In the genomic region with DNA sequence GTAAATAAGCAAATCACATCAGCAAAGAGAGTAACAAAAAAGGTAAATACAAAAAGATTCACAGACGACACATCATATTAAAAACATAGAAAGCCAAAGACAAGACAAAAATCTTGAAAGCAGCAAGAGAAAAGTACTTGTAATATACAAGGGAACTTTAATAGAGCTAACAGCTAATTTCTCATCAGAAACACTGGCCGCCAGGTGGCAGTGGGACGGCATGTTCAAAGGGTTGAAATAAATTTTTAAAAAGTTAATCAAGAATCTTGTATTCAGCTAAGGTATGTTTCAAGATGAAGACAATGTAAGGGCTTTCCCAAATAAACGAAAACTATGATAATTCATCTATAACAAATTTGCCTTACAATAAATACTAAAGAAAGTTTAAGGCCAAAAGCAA, we compare ENCODE assay signal across 10 cellular contexts.
DNase-seq lines count a peak whose midpoint lies in the region; ATAC-seq and TF ChIP-seq lines count a peak whose summit lies in the region.
"Had no signal": no experiment of that assay in that cellular context is flagged by ENCODE, and none has a peak within 500 bp of the region (broad histone marks: within the 10 kb centered on the region; RNA-seq: fewer than 3 reads in every experiment).

No MANE protein-coding gene starts in this region.

- no peak for ATAC-seq in HG03457 (IDR thresholded peaks at IDR 0.05; ENCODE audit: unreplicated experiment)

- H3K4me1 Mint-ChIP-seq in glutamatergic neuron (ENCODE audit: low read depth, unreplicated experiment), result peaks cover 4% of the 10 kb centered on the region

- no peak overlapping the region for H3K27ac Mint-ChIP-seq in glutamatergic neuron (ENCODE audit: unreplicated experiment)
- H3K27ac Mint-ChIP-seq: activated T-cell treated with anti-CD3 and anti-CD28 coated beads, Interleukin-2, amount 50 U/mL, for 24 hours had no signal

- no peaks in the 10 kb centered on the region for H3K27me3 ChIP-seq in BE2C

- no peaks in the 10 kb centered on the region for H3K4me1 ChIP-seq in BE2C

- H3K9me3 Mint-ChIP-seq in glutamatergic neuron (ENCODE audit: unreplicated experiment), result no peaks in the 10 kb centered on the region
- H3K9me3 Mint-ChIP-seq: activated T-cell treated with anti-CD3 and anti-CD28 coated beads, Interleukin-2, amount 50 U/mL, for 24 hours had no signal

- H3K4me3 ChIP-seq in BE2C (ENCODE audit: low read depth, low read length), result no peak overlapping the region

- no peak overlapping the region for H3K4me3 Mint-ChIP-seq in glutamatergic neuron (ENCODE audit: unreplicated experiment)
- H3K4me3 Mint-ChIP-seq: activated T-cell treated with anti-CD3 and anti-CD28 coated beads, Interleukin-2, amount 50 U/mL, for 24 hours had no signal

- peaks cover 1% of the 10 kb centered on the region for H3K27me3 Mint-ChIP-seq in glutamatergic neuron (ENCODE audit: unreplicated experiment)
- H3K27me3 Mint-ChIP-seq: activated T-cell treated with anti-CD3 and anti-CD28 coated beads, Interleukin-2, amount 50 U/mL, for 24 hours had no signal

- in situ Hi-C loops in GM13976 (cut with MboI; ENCODE audit: low sequenced_read_pairs, unreplicated experiment), result no loop called here

- H3K36me3 ChIP-seq in BE2C, result no peaks in the 10 kb centered on the region

- no peaks in the 10 kb centered on the region for H3K36me3 Mint-ChIP-seq in glutamatergic neuron (ENCODE audit: unreplicated experiment)

- DNase-seq in BE2C, result peak; percentile 28
- no peak for DNase-seq in GM13976 (ENCODE audit: low spot score)
- DNase-seq in RPMI8226, result peak; percentile 19
- DNase-seq in glutamatergic neuron, result peak; percentile 23
- no peak for DNase-seq in hepatic stellate cell (ENCODE audit: low spot score)
- no peak for DNase-seq in DMS79 (lab: John Stamatoyannopoulos, UW)
- DNase-seq in activated CD8-positive, alpha-beta memory T cell treated with anti-CD3 and anti-CD28 coated beads, Interleukin-2, amount 50 U/mL, for 48 hours, result no peak
- DNase-seq: activated T-cell treated with anti-CD3 and anti-CD28 coated beads, Interleukin-2, amount 50 U/mL, for 24 hours; NK-92 treated with Interleukin-12 subunit alpha and Interleukin-12 subunit beta, amount 100 ng/mL, for 24 hours had no signal

- TF ChIP-seq CTCF in BE2C (IDR thresholded peaks at IDR 0.05; ENCODE audit: low read depth, low read length) (peak; percentile 51), GM13976 (IDR thresholded peaks at IDR 0.05; ENCODE audit: borderline replicate concordance, control extremely low read depth, extremely low read depth, insufficient read depth, missing control alignments) (peak; percentile 16), glutamatergic neuron (IDR thresholded peaks at IDR 0.05; ENCODE audit: partially characterized antibody, unreplicated experiment) (peak; percentile 51)

- no peaks in the 10 kb centered on the region for H3K9me3 ChIP-seq in BE2C

Comparison
In these comparisons a context has a peak if more than half of its experiments do, and no peak if none do; other contexts are left out.
1. DNase-seq: peak in BE2C (single experiment), RPMI8226 (single experiment) and glutamatergic neuron (single experiment); none in GM13976 (single experiment), hepatic stellate cell (single experiment), DMS79 (single experiment) and activated CD8-positive, alpha-beta memory T cell treated with anti-CD3 and anti-CD28 coated beads, Interleukin-2, amount 50 U/mL, for 48 hours (single experiment).
2. Peak in every context shown above with its lines, with median percentiles within 50 percentile points of each other: CTCF ChIP-seq.